27 cellular contexts compared by ENCODE assay signal in genomic region chr14:33806905-33807304, GRCh38.
"Had no signal": no experiment of that assay in that cellular context is flagged by ENCODE, and none has a peak within 500 bp of the region (broad histone marks: within the 10 kb centered on the region; RNA-seq: fewer than 3 reads in every experiment).

No MANE protein-coding gene starts in this region.

- H3K9me3 ChIP-seq: colonic mucosa, esophagus squamous epithelium, gastroesophageal sphincter, heart left ventricle, left lung, lower lobe of right lung had no signal

- H3K27ac ChIP-seq: colonic mucosa, epithelial cell of prostate, esophagus squamous epithelium, gastroesophageal sphincter, heart left ventricle, hepatocyte, left lung, lower lobe of right lung had no signal

- FAIRE-seq: endometrium, kidney had no signal

- H3K4me3 ChIP-seq: colonic mucosa, esophagus squamous epithelium, gastroesophageal sphincter, heart left ventricle, hepatocyte, left lung, lower lobe of right lung had no signal

- DNase-seq: colonic mucosa; cortex of kidney; effector CD8-positive, alpha-beta T cell; effector memory CD8-positive, alpha-beta T cell; endodermal cell; erythroblast; esophagus squamous epithelium; foreskin fibroblast; foreskin melanocyte; heart left ventricle; hypothalamus; immature natural killer cell; islet precursor cell; kidney; kidney glomerular epithelial cell; left lung; left ventricle myocardium superior; lower lobe of right lung; mesenchymal stem cell; naive thymus-derived CD4-positive, alpha-beta T cell had no signal

- H3K27ac Mint-ChIP-seq: dendritic cell treated with granulocyte-macrophage colony-stimulating factor and Interleukin-4, amounts not matched to agents 40 ng/mL and 50 ng/mL, for 4 days; effector memory CD8-positive, alpha-beta T cell; endodermal cell; immature natural killer cell; mesothelial cell of epicardium; naive thymus-derived CD4-positive, alpha-beta T cell had no signal

- H3K36me3 Mint-ChIP-seq: immature natural killer cell; mesothelial cell of epicardium; naive thymus-derived CD4-positive, alpha-beta T cell had no signal

- H3K4me3 Mint-ChIP-seq: dendritic cell treated with granulocyte-macrophage colony-stimulating factor and Interleukin-4, amounts not matched to agents 40 ng/mL and 50 ng/mL, for 4 days; effector memory CD8-positive, alpha-beta T cell; endodermal cell; immature natural killer cell; mesothelial cell of epicardium; naive thymus-derived CD4-positive, alpha-beta T cell had no signal

- H3K4me1 ChIP-seq: colonic mucosa, esophagus squamous epithelium, gastroesophageal sphincter, heart left ventricle, left lung, lower lobe of right lung had no signal

- ATAC-seq: effector memory CD8-positive, alpha-beta T cell; esophagus mucosa; gastroesophageal sphincter; heart left ventricle; left lung; left ventricle myocardium superior; lower lobe of right lung; naive thymus-derived CD4-positive, alpha-beta T cell had no signal

- H3K4me1 Mint-ChIP-seq: endodermal cell; immature natural killer cell; naive thymus-derived CD4-positive, alpha-beta T cell had no signal

- H3K9me3 Mint-ChIP-seq: dendritic cell treated with granulocyte-macrophage colony-stimulating factor and Interleukin-4, amounts not matched to agents 40 ng/mL and 50 ng/mL, for 4 days; endodermal cell; mesothelial cell of epicardium had no signal

- H3K27me3 ChIP-seq: colonic mucosa, hepatocyte had no signal

- H3K36me3 ChIP-seq: colonic mucosa, esophagus squamous epithelium, gastroesophageal sphincter, heart left ventricle, left lung, lower lobe of right lung had no signal
